In genomic region chr14:77469041-77469440, GRCh38 we compare ENCODE assay signal across 1 cellular context.
TF ChIP-seq lines count a peak whose summit lies in the region.

No MANE protein-coding gene starts in this region.

TF ChIP-seq in H1, 55 proteins besides CTCF, POLR2A, EP300 and RAD21:
- no peak for TF ChIP-seq MAFK (IDR thresholded peaks at IDR 0.05; ENCODE audit: low read depth, low read length)
- no peak for TF ChIP-seq ATF3 (IDR thresholded peaks at IDR 0.05; ENCODE audit: insufficient read depth, low read depth, low read length)
- TF ChIP-seq TEAD4 (IDR thresholded peaks at IDR 0.05; ENCODE audit: low read depth, low read length) = no peak
- no peak for TF ChIP-seq GTF2F1 (IDR thresholded peaks at IDR 0.05; ENCODE audit: borderline replicate concordance, low read depth, low read length)
- TF ChIP-seq JUN (IDR thresholded peaks at IDR 0.05; ENCODE audit: low read depth, low read length) = no peak
- no peak for TF ChIP-seq BCL11A (IDR thresholded peaks at IDR 0.05; ENCODE audit: low read depth in 2 of 2, low read length in 2 of 2)
- no peak for TF ChIP-seq CEBPB (IDR thresholded peaks at IDR 0.05; ENCODE audit: low read depth, low read length)
- no peak for TF ChIP-seq SP1 (IDR thresholded peaks at IDR 0.05; ENCODE audit: low read depth, low read length)
- TF ChIP-seq CHD1 (IDR thresholded peaks at IDR 0.05; ENCODE audit: low read depth, low read length) = no peak
- TF ChIP-seq BACH1 (IDR thresholded peaks at IDR 0.05; ENCODE audit: low read length) = no peak
- TF ChIP-seq KDM1A (IDR thresholded peaks at IDR 0.05; ENCODE audit: borderline replicate concordance, low read length) = no peak
- no peak for TF ChIP-seq RXRA (IDR thresholded peaks at IDR 0.05; ENCODE audit: insufficient read depth, low read depth, low read length)
- TF ChIP-seq TAF1 (IDR thresholded peaks at IDR 0.05; ENCODE audit: low read depth, low read length) = no peak
- no peak for TF ChIP-seq RBBP5 (IDR thresholded peaks at IDR 0.05; ENCODE audit: borderline replicate concordance, low read depth, low read length)
- no peak for TF ChIP-seq CREB1 (IDR thresholded peaks at IDR 0.05)
